9 cellular contexts compared by ENCODE assay signal in the genomic region with DNA sequence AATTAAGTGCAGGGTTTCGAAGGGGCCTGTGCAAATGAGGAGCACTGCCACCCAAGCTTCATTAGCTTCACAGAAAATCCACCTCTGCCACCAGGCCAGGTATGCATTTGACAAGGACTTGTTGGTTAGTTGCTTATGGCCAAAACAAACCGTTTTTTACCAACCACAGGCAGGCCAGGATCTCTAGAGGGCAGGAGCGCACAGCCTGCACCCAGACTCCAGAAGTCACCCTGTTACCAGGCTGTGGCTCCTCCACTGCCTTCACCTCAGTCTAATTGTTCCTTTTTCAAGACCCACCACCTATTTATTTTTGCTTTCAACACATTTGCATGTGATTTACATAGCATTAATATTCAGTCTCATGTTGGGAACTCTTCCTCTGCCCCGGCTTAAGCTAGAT.
A peak's percentile ranks its signal among the peaks of the same experiment; 100 is the strongest.
DNase-seq lines count a peak whose midpoint lies in the region; ATAC-seq and TF ChIP-seq lines count a peak whose summit lies in the region.
"Had no signal": no experiment of that assay in that cellular context is flagged by ENCODE, and none has a peak within 500 bp of the region (broad histone marks: within the 10 kb centered on the region; RNA-seq: fewer than 3 reads in every experiment).

No MANE protein-coding gene starts in this region.

- CTCF ChIA-PET in HCT116 (lab: Charles Lee): interaction anchor here (0.7 to 1.6 kb wide), 2 partner anchors 72 to 107 kb away, joined by 3 to 6 read pairs; no protein-coding TSS in a partner anchor
- CTCF ChIA-PET in activated CD4-positive, alpha-beta memory T cell treated with anti-CD3 and anti-CD28 coated beads for 36 hours (lab: Charles Lee): interaction anchor here (1.1 to 1.2 kb wide), 2 partner anchors 9 to 47 kb away, joined by 3 to 6 read pairs; no protein-coding TSS in a partner anchor

- H3K9me2 ChIP-seq in HCT116 (ENCODE audit: insufficient read depth): no peaks in the 10 kb centered on the region

- H3K79me2 ChIP-seq in HCT116 (ENCODE audit: insufficient read depth, low read length): no peaks in the 10 kb centered on the region

- peak; percentile 29 to 57 (median 36); a peak in 4 of 6 replicates for TF ChIP-seq CTCF in HCT116 (IDR thresholded peaks at IDR 0.05 in 2 of 3, conservative IDR thresholded peaks at IDR 0.05 in 1 of 3; ENCODE audit: borderline replicate concordance in 1 of 3, insufficient read depth in 1 of 3, low read depth in 2 of 3, low read length in 2 of 3)
- peak; percentile 51 for TF ChIP-seq CTCF in kidney epithelial cell (IDR thresholded peaks at IDR 0.05; ENCODE audit: insufficient read depth, low read length, poor library complexity, severe bottlenecking)
- TF ChIP-seq CTCF in type B pancreatic cell (conservative IDR thresholded peaks at IDR 0.05): no peak

- no peak for TF ChIP-seq POLR2A in HCT116 (IDR thresholded peaks at IDR 0.05; ENCODE audit: borderline replicate concordance, extremely low read depth, insufficient read depth, insufficient read length)

- H3K4me2 ChIP-seq in HCT116 (ENCODE audit: low read length): no peak overlapping the region

- no peaks in the 10 kb centered on the region for H3K9me3 Mint-ChIP-seq in activated CD4-positive, alpha-beta memory T cell treated with anti-CD3 and anti-CD28 coated beads for 36 hours
- no peaks in the 10 kb centered on the region for H3K9me3 Mint-ChIP-seq in type B pancreatic cell

- POLR2A ChIA-PET in HCT116 (lab: Charles Lee): no interaction called here
- POLR2A ChIA-PET in activated CD4-positive, alpha-beta memory T cell treated with anti-CD3 and anti-CD28 coated beads for 36 hours (lab: Charles Lee): no interaction called here

- no peaks in the 10 kb centered on the region for H4K20me1 ChIP-seq in HCT116 (ENCODE audit: insufficient read depth)

- peak; percentile 73 for ATAC-seq in HCT116
- no peak for ATAC-seq in HG03432 (IDR thresholded peaks at IDR 0.05; ENCODE audit: unreplicated experiment)

- no peaks in the 10 kb centered on the region for H3K27me3 ChIP-seq in HCT116 (ENCODE audit: insufficient read depth, low read length)
- H3K27me3 ChIP-seq in kidney epithelial cell (ENCODE audit: control insufficient read depth, insufficient read depth, low read length): peaks cover 39% of the 10 kb centered on the region
- H3K27me3 ChIP-seq: adrenal gland had no signal

- peaks cover 5 to 7% of the 10 kb centered on the region in 2 experiments; a peak in 2 of 4 replicates for H3K4me1 ChIP-seq in HCT116 (ENCODE audit: control insufficient read depth in 1 of 2, insufficient read depth in 2 of 2, low read length in 2 of 2)

- peak; percentile 47 for DNase-seq in Daoy (ENCODE audit: low read depth)
- DNase-seq in HCT116 (ENCODE audit: low read depth, low spot score): peak; percentile 18
- DNase-seq in activated CD4-positive, alpha-beta memory T cell treated with anti-CD3 and anti-CD28 coated beads for 36 hours: peak; percentile 20
- no peak for DNase-seq in kidney epithelial cell (ENCODE audit: low read depth)
- DNase-seq in GM03348 (ENCODE audit: low spot score): no peak
- no peak for DNase-seq in HuH-7 (ENCODE audit: low spot score)
- no peak for DNase-seq in type B pancreatic cell (ENCODE audit: extremely low spot score, unreplicated experiment)
- DNase-seq: adrenal gland had no signal

- H3K9me3 ChIP-seq in HCT116 (ENCODE audit: control insufficient read depth in 1 of 2, insufficient read depth in 1 of 2, low read depth in 1 of 2, low read length in 2 of 2): no peaks in the 10 kb centered on the region
- H3K9me3 ChIP-seq: adrenal gland had no signal

- H3K9ac ChIP-seq in HCT116 (ENCODE audit: low read length): no peak overlapping the region

- H3K36me3 ChIP-seq in HCT116 (ENCODE audit: control insufficient read depth in 1 of 2, insufficient read depth in 2 of 2, low read length in 2 of 2) (no peaks in the 10 kb centered on the region), kidney epithelial cell (ENCODE audit: control insufficient read depth, insufficient read depth, low read length) (no peaks in the 10 kb centered on the region)
- H3K36me3 ChIP-seq: adrenal gland had no signal

- RAD21 ChIA-PET in HCT116 (lab: Charles Lee; ENCODE audit: low non-redundant PET in 1 of 2, low total read pairs in 2 of 2, uncharacterized antibody in 2 of 2, unreplicated experiment in 2 of 2): no interaction called here

- no peak overlapping the region for H3K4me3 Mint-ChIP-seq in activated CD4-positive, alpha-beta memory T cell treated with anti-CD3 and anti-CD28 coated beads for 36 hours
- no peak overlapping the region for H3K4me3 Mint-ChIP-seq in type B pancreatic cell

- H3K4me1 Mint-ChIP-seq in activated CD4-positive, alpha-beta memory T cell treated with anti-CD3 and anti-CD28 coated beads for 36 hours (ENCODE audit: low read depth): peaks cover 23% of the 10 kb centered on the region
- H3K4me1 Mint-ChIP-seq in type B pancreatic cell (ENCODE audit: unreplicated experiment): peaks cover 54% of the 10 kb centered on the region

- no peak overlapping the region for H3K4me3 ChIP-seq in HCT116 (replicated peaks in 1 of 2; ENCODE audit: low read depth in 1 of 2, low read length in 2 of 2)
- no peak overlapping the region for H3K4me3 ChIP-seq in kidney epithelial cell (ENCODE audit: low read depth, low read length)
- H3K4me3 ChIP-seq: adrenal gland had no signal

- BruUV-seq in HCT116 (replicated peaks; lab: Mats Ljungman, UMichigan): no TSS peak

- no peak overlapping the region for H2AFZ ChIP-seq in HCT116 (ENCODE audit: low read depth, low read length, poor library complexity, severe bottlenecking)

- H3K36me3 Mint-ChIP-seq in activated CD4-positive, alpha-beta memory T cell treated with anti-CD3 and anti-CD28 coated beads for 36 hours: no peaks in the 10 kb centered on the region
- H3K36me3 Mint-ChIP-seq in type B pancreatic cell: no peaks in the 10 kb centered on the region

- TF ChIP-seq RAD21 in HCT116 (IDR thresholded peaks at IDR 0.05; ENCODE audit: low read depth): peak; percentile 91

- no peak overlapping the region for H3K27ac Mint-ChIP-seq in activated CD4-positive, alpha-beta memory T cell treated with anti-CD3 and anti-CD28 coated beads for 36 hours
- no peak overlapping the region for H3K27ac Mint-ChIP-seq in type B pancreatic cell

- intact Hi-C loops in HCT116 (cut with micrococcal nuclease): no loop called here
- intact Hi-C loops in activated CD4-positive, alpha-beta memory T cell treated with anti-CD3 and anti-CD28 coated beads for 36 hours (cut with micrococcal nuclease): loop anchor here (5.0 kb wide), 2 partner anchors 76 to 99 kb away; a partner anchor contains a TSS

- H3K27me3 Mint-ChIP-seq in activated CD4-positive, alpha-beta memory T cell treated with anti-CD3 and anti-CD28 coated beads for 36 hours: peaks cover 77% of the 10 kb centered on the region
- no peaks in the 10 kb centered on the region for H3K27me3 Mint-ChIP-seq in type B pancreatic cell

- H3K27ac ChIP-seq in HCT116 (ENCODE audit: low read depth, low read length): no peak overlapping the region
- H3K27ac ChIP-seq: adrenal gland had no signal

TF ChIP-seq in HCT116, 20 proteins besides CTCF, POLR2A, EP300 and RAD21:
- TF ChIP-seq, protein P1, sequence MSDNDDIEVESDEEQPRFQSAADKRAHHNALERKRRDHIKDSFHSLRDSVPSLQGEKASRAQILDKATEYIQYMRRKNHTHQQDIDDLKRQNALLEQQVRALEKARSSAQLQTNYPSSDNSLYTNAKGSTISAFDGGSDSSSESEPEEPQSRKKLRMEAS (IDR thresholded peaks at IDR 0.05): no peak
- TF ChIP-seq ZFX (IDR thresholded peaks at IDR 0.05): no peak

Comparison
In these comparisons a context has a peak if more than half of its experiments do, and no peak if none do; other contexts are left out.
1. DNase-seq: peak in Daoy (single experiment), HCT116 (single experiment) and activated CD4-positive, alpha-beta memory T cell treated with anti-CD3 and anti-CD28 coated beads for 36 hours (single experiment); none in kidney epithelial cell (single experiment), GM03348 (single experiment), HuH-7 (single experiment) and type B pancreatic cell (single experiment).